Comparison of ENCODE assay signal across 16 cellular contexts in the genomic region with DNA sequence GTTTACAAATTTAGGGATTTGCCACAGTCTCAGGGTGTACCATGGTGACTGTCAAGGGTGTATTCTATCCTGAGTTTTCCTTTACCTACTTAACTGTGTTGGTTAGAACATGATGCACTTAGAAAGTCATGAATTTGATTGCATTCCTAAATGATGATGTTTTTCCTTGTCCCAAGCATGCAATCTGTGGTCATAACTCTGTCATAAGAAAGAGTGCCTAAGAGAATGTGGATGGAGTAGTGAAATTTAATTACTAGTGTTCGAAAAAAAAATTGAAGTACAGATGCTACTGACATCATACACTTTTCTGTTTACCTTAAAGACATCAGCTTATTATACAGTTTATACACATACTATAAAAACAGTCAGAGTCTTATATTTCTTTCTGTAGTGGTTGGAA.
DNase-seq lines count a peak whose midpoint lies in the region; ATAC-seq and TF ChIP-seq lines count a peak whose summit lies in the region.
"Had no signal": no experiment of that assay in that cellular context is flagged by ENCODE, and none has a peak within 500 bp of the region (broad histone marks: within the 10 kb centered on the region; RNA-seq: fewer than 3 reads in every experiment).

No MANE protein-coding gene starts in this region.

- H3K27ac ChIP-seq in GM23248 (no peak overlapping the region), RWPE2 (ENCODE audit: poor library complexity, severe bottlenecking) (no peak overlapping the region)
- H3K27ac ChIP-seq: hepatocyte, left ventricle myocardium inferior, thoracic aorta, VCaP had no signal

- no peaks in the 10 kb centered on the region for H3K27me3 Mint-ChIP-seq in activated naive CD8-positive, alpha-beta T cell treated with anti-CD3 and anti-CD28 coated beads for 36 hours
- H3K27me3 Mint-ChIP-seq: progenitor cell of endocrine pancreas had no signal

- peak; percentile 76 for DNase-seq in GM23248
- DNase-seq in RWPE2 (ENCODE audit: low spot score): no peak
- peak; percentile 93 for DNase-seq in fibroblast of peridontal ligament (ENCODE audit: extremely low read depth)
- DNase-seq in stromal cell of bone marrow (ENCODE audit: low read depth): peak; percentile 25
- no peak for DNase-seq in activated naive CD8-positive, alpha-beta T cell treated with anti-CD3 and anti-CD28 coated beads for 36 hours
- no peak for DNase-seq in stimulated activated effector memory CD8-positive, alpha-beta T cell treated with anti-CD3 and anti-CD28 coated beads, Interleukin-12 subunit alpha, Interleukin-12 subunit beta, amount 100 ng/mL, for 72 hours (ENCODE audit: low spot score in 2 of 2)
- DNase-seq: activated gamma-delta T cell treated with Interleukin-2 at 50 U/mL for 16 hours; CD8-positive, alpha-beta memory T cell; left ventricle myocardium inferior; NCI-H1048 had no signal

- H3K27me3 ChIP-seq in GM23248 (replicated peaks; ENCODE audit: insufficient read depth) (no peaks in the 10 kb centered on the region), RWPE2 (ENCODE audit: insufficient read depth, poor library complexity, severe bottlenecking) (no peaks in the 10 kb centered on the region)
- H3K27me3 ChIP-seq: hepatocyte had no signal

- H3K4me3 Mint-ChIP-seq in activated naive CD8-positive, alpha-beta T cell treated with anti-CD3 and anti-CD28 coated beads for 36 hours: no peak overlapping the region
- H3K4me3 Mint-ChIP-seq in stimulated activated effector memory CD8-positive, alpha-beta T cell treated with anti-CD3 and anti-CD28 coated beads, Interleukin-12 subunit alpha, Interleukin-12 subunit beta, amount 100 ng/mL, for 72 hours: no peak overlapping the region
- H3K4me3 Mint-ChIP-seq: CD8-positive, alpha-beta memory T cell had no signal

- H3K9me3 ChIP-seq in GM23248 (ENCODE audit: low read depth) (no peaks in the 10 kb centered on the region), RWPE2 (ENCODE audit: severe bottlenecking) (no peaks in the 10 kb centered on the region)
- H3K9me3 ChIP-seq: thoracic aorta had no signal

- in situ Hi-C loops in GM23248 (cut with MboI): no loop called here

- ATAC-seq in RWPE2 (ENCODE audit: low read depth) (peak; percentile 33; the same call in 1 of the 3 replicates), GM19463 (IDR thresholded peaks at IDR 0.05; ENCODE audit: unreplicated experiment) (no peak)
- ATAC-seq in stimulated activated effector memory CD8-positive, alpha-beta T cell treated with anti-CD3 and anti-CD28 coated beads, Interleukin-12 subunit alpha, Interleukin-12 subunit beta, amount 100 ng/mL, for 72 hours: no peak
- ATAC-seq: HepG2 had no signal

- H3K36me3 ChIP-seq in GM23248 (ENCODE audit: low read depth) (no peaks in the 10 kb centered on the region), RWPE2 (ENCODE audit: low read depth) (no peaks in the 10 kb centered on the region)
- H3K36me3 ChIP-seq: left ventricle myocardium inferior, thoracic aorta had no signal

- H4K20me1 ChIP-seq in GM23248 (ENCODE audit: insufficient read depth): no peaks in the 10 kb centered on the region

- H3K36me3 Mint-ChIP-seq in activated naive CD8-positive, alpha-beta T cell treated with anti-CD3 and anti-CD28 coated beads for 36 hours: no peaks in the 10 kb centered on the region
- H3K36me3 Mint-ChIP-seq in stimulated activated effector memory CD8-positive, alpha-beta T cell treated with anti-CD3 and anti-CD28 coated beads, Interleukin-12 subunit alpha, Interleukin-12 subunit beta, amount 100 ng/mL, for 72 hours: no peaks in the 10 kb centered on the region
- H3K36me3 Mint-ChIP-seq: CD8-positive, alpha-beta memory T cell had no signal

- H3F3A ChIP-seq in GM23248 (ENCODE audit: insufficient read depth): 0 out of 2 replicates have a peak, but pooled peaks cover 12% of the 10 kb centered on the region

- H2AFZ ChIP-seq in GM23248: no peak overlapping the region
- H2AFZ ChIP-seq: hepatocyte had no signal

- no peak overlapping the region for H3K4me2 ChIP-seq in GM23248 (ENCODE audit: unreplicated experiment)
- H3K4me2 ChIP-seq: hepatocyte had no signal

- H3K4me1 ChIP-seq in GM23248 (ENCODE audit: insufficient read depth) (peaks cover 11% of the 10 kb centered on the region; the same call in 1 of the 2 replicates), RWPE2 (ENCODE audit: insufficient read depth, poor library complexity, severe bottlenecking) (no peaks in the 10 kb centered on the region)
- H3K4me1 ChIP-seq: left ventricle myocardium inferior had no signal

- no peak for TF ChIP-seq CTCF in RWPE2 (IDR thresholded peaks at IDR 0.05; ENCODE audit: poor library complexity, severe bottlenecking)

- WGBS in GM23248 (ENCODE audit: low coverage in 1 of 2, low lambda C conversion rate in 2 of 2, missing lambda C conversion rate in 2 of 2), 2 experiments: 26 to 43% methylated on average over 1 of the region's 1 CpG

- no peaks in the 10 kb centered on the region for H3K9me3 Mint-ChIP-seq in activated naive CD8-positive, alpha-beta T cell treated with anti-CD3 and anti-CD28 coated beads for 36 hours
- no peaks in the 10 kb centered on the region for H3K9me3 Mint-ChIP-seq in stimulated activated effector memory CD8-positive, alpha-beta T cell treated with anti-CD3 and anti-CD28 coated beads, Interleukin-12 subunit alpha, Interleukin-12 subunit beta, amount 100 ng/mL, for 72 hours
- H3K9me3 Mint-ChIP-seq: CD8-positive, alpha-beta memory T cell had no signal

- peaks cover 2% of the 10 kb centered on the region for H3K4me1 Mint-ChIP-seq in activated naive CD8-positive, alpha-beta T cell treated with anti-CD3 and anti-CD28 coated beads for 36 hours
- no peaks in the 10 kb centered on the region for H3K4me1 Mint-ChIP-seq in stimulated activated effector memory CD8-positive, alpha-beta T cell treated with anti-CD3 and anti-CD28 coated beads, Interleukin-12 subunit alpha, Interleukin-12 subunit beta, amount 100 ng/mL, for 72 hours
- H3K4me1 Mint-ChIP-seq: CD8-positive, alpha-beta memory T cell had no signal

- H3K79me2 ChIP-seq in GM23248 (ENCODE audit: insufficient read depth): no peaks in the 10 kb centered on the region
- H3K79me2 ChIP-seq: hepatocyte had no signal

- no peaks in the 10 kb centered on the region; the same call in 1 of the 2 replicates for H3K9me2 ChIP-seq in GM23248 (ENCODE audit: insufficient read depth)

- no peak overlapping the region for H3K27ac Mint-ChIP-seq in activated naive CD8-positive, alpha-beta T cell treated with anti-CD3 and anti-CD28 coated beads for 36 hours
- H3K27ac Mint-ChIP-seq in stimulated activated effector memory CD8-positive, alpha-beta T cell treated with anti-CD3 and anti-CD28 coated beads, Interleukin-12 subunit alpha, Interleukin-12 subunit beta, amount 100 ng/mL, for 72 hours: no peak overlapping the region
- H3K27ac Mint-ChIP-seq: CD8-positive, alpha-beta memory T cell; progenitor cell of endocrine pancreas had no signal

- no peak overlapping the region for H3K9ac ChIP-seq in GM23248

- H3K4me3 ChIP-seq in GM23248 (no peak overlapping the region), RWPE2 (ENCODE audit: severe bottlenecking) (no peak overlapping the region)
- H3K4me3 ChIP-seq: hepatocyte, left ventricle myocardium inferior, thoracic aorta had no signal

Comparison
In these comparisons a context has a peak if more than half of its experiments do, and no peak if none do; other contexts are left out.
1. DNase-seq: peak in GM23248 (single experiment), fibroblast of peridontal ligament (single experiment) and stromal cell of bone marrow (single experiment); none in RWPE2 (single experiment), activated naive CD8-positive, alpha-beta T cell treated with anti-CD3 and anti-CD28 coated beads for 36 hours (single experiment) and stimulated activated effector memory CD8-positive, alpha-beta T cell treated with anti-CD3 and anti-CD28 coated beads, Interleukin-12 subunit alpha, Interleukin-12 subunit beta, amount 100 ng/mL, for 72 hours (0 of 2).